Comparison of ENCODE assay signal across 19 cellular contexts in the genomic region with DNA sequence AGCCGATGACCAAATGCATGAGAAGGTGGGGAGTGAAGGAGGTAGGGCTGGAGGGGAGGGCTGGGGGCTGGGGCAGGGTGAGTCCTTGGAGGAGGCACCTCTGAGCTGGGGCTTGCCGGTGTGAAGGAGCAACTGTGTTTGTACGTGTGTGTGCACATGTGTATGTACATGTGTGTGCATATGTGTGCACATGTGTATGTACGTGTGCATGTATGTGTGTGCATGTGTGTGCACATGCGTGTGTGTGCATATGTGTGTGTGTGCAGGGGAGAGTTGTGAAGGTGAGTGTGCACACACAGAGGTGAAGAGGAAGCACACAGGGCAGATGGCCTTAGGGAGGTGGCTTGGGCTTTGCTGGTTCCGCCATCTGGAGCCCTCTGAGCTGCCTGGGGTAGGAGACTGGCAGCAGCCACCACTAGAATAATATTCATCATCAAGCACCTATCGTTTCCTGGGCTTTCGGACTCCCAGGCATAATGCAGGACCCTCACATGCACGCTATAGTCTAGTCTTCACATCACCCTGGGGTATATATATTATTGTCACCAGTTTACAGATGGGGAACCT.
DNase-seq lines count a peak whose midpoint lies in the region; ATAC-seq, FAIRE-seq and TF ChIP-seq lines count a peak whose summit lies in the region.
"Had no signal": no experiment of that assay in that cellular context is flagged by ENCODE, and none has a peak within 500 bp of the region (broad histone marks: within the 10 kb centered on the region; RNA-seq: fewer than 3 reads in every experiment).

No MANE protein-coding gene starts in this region.

- intact Hi-C loops in left ventricle myocardium superior (cut with micrococcal nuclease) (no loop called here), heart right ventricle (cut with DNase I) (loop anchor here (5.0 to 10.0 kb wide), 10 partner anchors 102 to 745 kb away; a partner anchor contains a TSS), esophagus squamous epithelium (cut with DNase I) (loop anchor here (5.0 to 10.0 kb wide), 2 partner anchors 285 to 742 kb away; no protein-coding TSS in a partner anchor)

- peak; percentile 100 for FAIRE-seq in urothelium cell line (lab: Jason Lieb, UNC)

- ATAC-seq in left ventricle myocardium superior (no peak), heart right ventricle (no peak), esophagus mucosa (no peak)
- ATAC-seq: HCT116 had no signal

- peaks cover 0 to 4% (median 0%) of the 10 kb centered on the region in 7 donors for H3K27me3 ChIP-seq in heart right ventricle
- H3K27me3 ChIP-seq in esophagus squamous epithelium, result peaks cover 0 to 5% (median 0%) of the 10 kb centered on the region in 4 donors
- H3K27me3 ChIP-seq: SJCRH30 had no signal

- TF ChIP-seq CTCF in heart right ventricle (IDR thresholded peaks at IDR 0.05) (no peak), esophagus squamous epithelium (IDR thresholded peaks at IDR 0.05) (no peak)

- TF ChIP-seq POLR2A in esophagus squamous epithelium (IDR thresholded peaks at IDR 0.05), result no peak

- DNase-seq in left ventricle myocardium superior, result peak; percentile 2
- DNase-seq in heart right ventricle, result no peak
- peak; percentile 54 for DNase-seq in NCI-H2171 treated with DMSO at 0.1 percent for 48 hours (lab: John Stamatoyannopoulos, UW)
- peak; percentile 33 for DNase-seq in cerebellar cortex (ENCODE audit: low spot score)
- DNase-seq in urothelium cell line (ENCODE audit: low spot score), result no peak
- DNase-seq in occipital lobe (lab: John Stamatoyannopoulos, UW), result no peak
- DNase-seq in esophagus squamous epithelium (lab: John Stamatoyannopoulos, UW), result no peak
- DNase-seq: 8988T, DMS153, GF-D8, GM23248, NCI-H1048, NCI-H1436 treated with DMSO at 0.1 percent for 48 hours, NCI-H2081, PC-9, SJCRH30 had no signal

- H3K36me3 ChIP-seq in heart right ventricle, result no peaks in the 10 kb centered on the region
- H3K36me3 ChIP-seq in esophagus squamous epithelium, result no peaks in the 10 kb centered on the region
- H3K36me3 ChIP-seq: SJCRH30 had no signal

- H3K4me3 ChIP-seq in heart right ventricle (no peak overlapping the region), esophagus squamous epithelium (no peak overlapping the region)
- H3K4me3 ChIP-seq: GM23248, PC-9, SJCRH30 had no signal

- H3K4me1 ChIP-seq in heart right ventricle, result peaks cover 0 to 15% (median 8%) of the 10 kb centered on the region in 9 donors
- peaks cover 0 to 11% (median 0%) of the 10 kb centered on the region in 3 donors for H3K4me1 ChIP-seq in esophagus squamous epithelium

- no peaks in the 10 kb centered on the region for H3K9me3 ChIP-seq in heart right ventricle
- no peaks in the 10 kb centered on the region for H3K9me3 ChIP-seq in esophagus squamous epithelium
- H3K9me3 ChIP-seq: SJCRH30 had no signal

- H3K27ac ChIP-seq in heart right ventricle (no peak overlapping the region), esophagus squamous epithelium (no peak overlapping the region)
- H3K27ac ChIP-seq: GM23248, KMS-11, PC-9, SJCRH30 had no signal

- 92 to 93% methylated on average over 9 of the region's 9 CpGs for WGBS in heart right ventricle, 2 donors
- 66 to 87% methylated on average over 4 to 9 of the region's 9 CpGs for WGBS in esophagus squamous epithelium, 2 donors

Comparison
In these comparisons a context has a peak if more than half of its experiments do, and no peak if none do; other contexts are left out.
1. DNase-seq: peak in left ventricle myocardium superior (single experiment), NCI-H2171 treated with DMSO at 0.1 percent for 48 hours (single experiment) and cerebellar cortex (single experiment); none in heart right ventricle (0 of 2), urothelium cell line (single experiment), occipital lobe (single experiment) and esophagus squamous epithelium (single experiment).